36 cellular contexts compared by ENCODE assay signal in genomic region chr20:3304456-3304855, GRCh38.
"Had no signal": no experiment of that assay in that cellular context is flagged by ENCODE, and none has a peak within 500 bp of the region (broad histone marks: within the 10 kb centered on the region; RNA-seq: fewer than 3 reads in every experiment).

No MANE protein-coding gene starts in this region.

- H3K9me3 Mint-ChIP-seq: activated B cell treated with CpG ODN at 0.5 μM for 24 hours; activated CD8-positive, alpha-beta T cell treated with anti-CD3 and anti-CD28 coated beads for 36 hours; activated naive CD4-positive, alpha-beta T cell treated with anti-CD3 and anti-CD28 coated beads for 36 hours; activated naive CD4-positive, alpha-beta T cell treated with anti-CD3 and anti-CD28 coated beads, Interleukin-2, amount 50 U/mL, for 24 hours; activated naive CD8-positive, alpha-beta T cell treated with anti-CD3 and anti-CD28 coated beads for 36 hours; activated naive CD8-positive, alpha-beta T cell treated with anti-CD3 and anti-CD28 coated beads, Interleukin-2, amount 50 U/mL, for 24 hours; activated T-cell treated with anti-CD3 and anti-CD28 coated beads, Interleukin-2, amount 50 U/mL, for 4 hours; activated T-helper 2 cell treated with anti-CD3 and anti-CD28 coated beads, Interferon-gamma antibody, Interleukin-2, Interleukin-4, amounts not matched to agents 10 μg/mL and 5 μg/mL and 100 μg/mL, durations not matched to agents 14 hours and 24 hours and 36 hours; brain; effector memory CD8-positive, alpha-beta T cell; T-helper 2 cell treated with Interferon-gamma antibody and Interleukin-4, amounts not matched to agents 5 μg/mL and 100 μg/mL, for 36 hours had no signal

- H3K4me3 ChIP-seq: adrenal gland, breast epithelium, cardiac muscle cell, gastroesophageal sphincter, heart right ventricle had no signal

- H3K4me3 Mint-ChIP-seq: activated B cell treated with CpG ODN at 0.5 μM for 24 hours; activated CD8-positive, alpha-beta T cell treated with anti-CD3 and anti-CD28 coated beads for 36 hours; activated naive CD4-positive, alpha-beta T cell treated with anti-CD3 and anti-CD28 coated beads for 36 hours; activated naive CD4-positive, alpha-beta T cell treated with anti-CD3 and anti-CD28 coated beads, Interleukin-2, amount 50 U/mL, for 24 hours; activated naive CD8-positive, alpha-beta T cell treated with anti-CD3 and anti-CD28 coated beads for 36 hours; activated naive CD8-positive, alpha-beta T cell treated with anti-CD3 and anti-CD28 coated beads, Interleukin-2, amount 50 U/mL, for 24 hours; activated T-cell treated with anti-CD3 and anti-CD28 coated beads, Interleukin-2, amount 50 U/mL, for 4 hours; brain; effector memory CD8-positive, alpha-beta T cell; T-helper 17 cell; T-helper 2 cell treated with Interferon-gamma antibody and Interleukin-4, amounts not matched to agents 5 μg/mL and 100 μg/mL, for 36 hours had no signal

- H3K9me3 ChIP-seq: adrenal gland, breast epithelium, gastroesophageal sphincter, heart right ventricle had no signal

- H3K27ac ChIP-seq: breast epithelium, cardiac muscle cell, foreskin keratinocyte, heart right ventricle, WERI-Rb-1 had no signal

- H3K27ac Mint-ChIP-seq: activated B cell treated with CpG ODN at 0.5 μM for 24 hours; activated CD8-positive, alpha-beta T cell treated with anti-CD3 and anti-CD28 coated beads for 36 hours; activated naive CD4-positive, alpha-beta T cell treated with anti-CD3 and anti-CD28 coated beads for 36 hours; activated naive CD4-positive, alpha-beta T cell treated with anti-CD3 and anti-CD28 coated beads, Interleukin-2, amount 50 U/mL, for 24 hours; activated naive CD8-positive, alpha-beta T cell treated with anti-CD3 and anti-CD28 coated beads for 36 hours; activated naive CD8-positive, alpha-beta T cell treated with anti-CD3 and anti-CD28 coated beads, Interleukin-2, amount 50 U/mL, for 24 hours; activated T-helper 2 cell treated with anti-CD3 and anti-CD28 coated beads, Interferon-gamma antibody, Interleukin-2, Interleukin-4, amounts not matched to agents 10 μg/mL and 5 μg/mL and 100 μg/mL, durations not matched to agents 14 hours and 24 hours and 36 hours; effector memory CD8-positive, alpha-beta T cell; T-helper 2 cell treated with Interferon-gamma antibody and Interleukin-4, amounts not matched to agents 5 μg/mL and 100 μg/mL, for 36 hours had no signal

- H3K4me1 Mint-ChIP-seq: activated B cell treated with CpG ODN at 0.5 μM for 24 hours; activated naive CD4-positive, alpha-beta T cell treated with anti-CD3 and anti-CD28 coated beads, Interleukin-2, amount 50 U/mL, for 24 hours; activated naive CD8-positive, alpha-beta T cell treated with anti-CD3 and anti-CD28 coated beads for 36 hours; activated naive CD8-positive, alpha-beta T cell treated with anti-CD3 and anti-CD28 coated beads, Interleukin-2, amount 50 U/mL, for 24 hours; brain had no signal

- H3K27me3 ChIP-seq: adrenal gland, breast epithelium, cardiac muscle cell, foreskin keratinocyte, gastroesophageal sphincter, heart right ventricle had no signal

- H3K36me3 Mint-ChIP-seq: activated naive CD8-positive, alpha-beta T cell treated with anti-CD3 and anti-CD28 coated beads for 36 hours had no signal

- ATAC-seq: activated CD4-positive, CD25-positive, alpha-beta regulatory T cell treated with anti-CD3 and anti-CD28 coated beads, Interleukin-2, amount 50 U/mL, for 24 hours; activated CD8-positive, alpha-beta T cell treated with anti-CD3 and anti-CD28 coated beads for 36 hours; activated naive CD8-positive, alpha-beta T cell treated with anti-CD3 and anti-CD28 coated beads, Interleukin-2, amount 50 U/mL, for 24 hours; activated T-cell treated with anti-CD3 and anti-CD28 coated beads, Interleukin-2, amount 50 U/mL, for 4 hours; effector memory CD8-positive, alpha-beta T cell; esophagus mucosa; foreskin keratinocyte; gastroesophageal sphincter; T-helper 17 cell had no signal

- H3K27me3 Mint-ChIP-seq: activated B cell treated with CpG ODN at 0.5 μM for 24 hours; activated CD8-positive, alpha-beta T cell treated with anti-CD3 and anti-CD28 coated beads for 36 hours; activated naive CD4-positive, alpha-beta T cell treated with anti-CD3 and anti-CD28 coated beads, Interleukin-2, amount 50 U/mL, for 24 hours; activated naive CD8-positive, alpha-beta T cell treated with anti-CD3 and anti-CD28 coated beads for 36 hours; activated naive CD8-positive, alpha-beta T cell treated with anti-CD3 and anti-CD28 coated beads, Interleukin-2, amount 50 U/mL, for 24 hours; brain; effector memory CD8-positive, alpha-beta T cell; T-helper 17 cell had no signal

- H3K4me1 ChIP-seq: adrenal gland, breast epithelium, foreskin keratinocyte, gastroesophageal sphincter had no signal

- FAIRE-seq: colon, endometrium had no signal

- DNase-seq: activated B cell treated with CpG ODN at 0.5 μM for 24 hours; activated CD4-positive, alpha-beta T cell treated with anti-CD3 and anti-CD28 coated beads for 48 hours; activated CD4-positive, alpha-beta T cell treated with anti-CD3 and anti-CD28 coated beads, Interleukin-2, amount 50 U/mL, for 1 hour; activated CD4-positive, alpha-beta T cell treated with anti-CD3 and anti-CD28 coated beads, Interleukin-2, amount 50 U/mL, for 48 hours; activated CD8-positive, alpha-beta memory T cell treated with anti-CD3 and anti-CD28 coated beads for 24 hours; activated CD8-positive, alpha-beta T cell treated with anti-CD3 and anti-CD28 coated beads for 36 hours; activated effector memory CD4-positive, alpha-beta T cell treated with anti-CD3 and anti-CD28 coated beads, Interleukin-2, amount 50 U/mL, for 16 hours; activated naive CD4-positive, alpha-beta T cell treated with anti-CD3 and anti-CD28 coated beads for 36 hours; activated naive CD8-positive, alpha-beta T cell treated with anti-CD3 and anti-CD28 coated beads for 36 hours; activated naive CD8-positive, alpha-beta T cell treated with anti-CD3 and anti-CD28 coated beads, Interleukin-2, amount 50 U/mL, for 24 hours; activated T-cell treated with anti-CD3 and anti-CD28 coated beads, Interleukin-2, amount 50 U/mL, for 4 hours; adrenal gland; amygdala; aorta; central memory CD4-positive, alpha-beta T cell; cortex of kidney; dermis blood vessel endothelial cell; effector CD4-positive, alpha-beta T cell; effector memory CD8-positive, alpha-beta T cell; foreskin keratinocyte; heart right ventricle; T-helper 1 cell; T-helper 17 cell; T1000; WERI-Rb-1 had no signal
